ENCODE assay signal across 25 cellular contexts in the genomic region with DNA sequence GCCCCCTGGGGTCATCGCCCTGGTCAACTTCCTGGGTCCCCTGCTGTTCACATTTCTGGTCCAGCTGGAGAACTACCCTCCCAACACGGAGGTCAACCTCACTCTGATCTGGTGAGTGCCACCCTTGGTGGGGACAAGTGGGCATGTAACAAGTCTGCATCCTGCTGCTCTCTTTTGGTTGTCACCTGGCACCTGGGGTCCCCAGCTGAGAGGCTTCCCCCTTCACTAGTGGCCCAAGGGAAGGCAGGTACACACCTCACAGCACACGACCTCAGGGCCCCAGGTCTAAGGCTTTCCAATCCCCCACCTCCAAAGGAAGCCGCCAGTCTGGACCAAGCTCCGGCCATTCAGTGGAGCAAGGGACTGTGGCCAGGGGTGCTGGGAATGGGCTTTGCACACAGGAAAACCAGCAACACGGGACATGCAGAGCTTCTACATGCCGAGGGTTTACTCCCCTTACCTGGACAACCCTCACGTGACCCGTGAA. TPM values are rescaled to one million over a fixed set of nuclear protein-coding genes. Genes with fewer than 3 reads are reported as not detected.
DNase-seq lines count a peak whose midpoint lies in the region; ATAC-seq, FAIRE-seq and TF ChIP-seq lines count a peak whose summit lies in the region.
"Had no signal": no experiment of that assay in that cellular context is flagged by ENCODE, and none has a peak within 500 bp of the region (broad histone marks: within the 10 kb centered on the region; RNA-seq: fewer than 3 reads in every experiment).

No MANE protein-coding gene starts in this region.

- H3K23ac ChIP-seq in mesenchymal stem cell (ENCODE audit: low read length in 2 of 2): no peak overlapping the region

- H3K14ac ChIP-seq in mesenchymal stem cell (ENCODE audit: low read length in 2 of 2): no peak overlapping the region

- BruUV-seq in GM12878 (replicated peaks; lab: Mats Ljungman, UMichigan): no TSS peak

- SMC1A ChIA-PET in GM12878 (lab: Charles Lee; ENCODE audit: uncharacterized antibody, unreplicated experiment): interaction anchor here (1.0 to 5.1 kb wide), 13 partner anchors 9 to 115 kb away, joined by 3 to 51 read pairs (median 4); no protein-coding TSS in a partner anchor

- TF ChIP-seq POLR2A in GM12878 (IDR thresholded peaks at IDR 0.05; ENCODE audit: low read depth, low read length): peak; percentile 49; the same call in 1 of the 2 replicates

- H3K18ac ChIP-seq in mesenchymal stem cell (ENCODE audit: low read depth in 1 of 2, low read length in 2 of 2): no peak overlapping the region

- H3K4me3 Mint-ChIP-seq in activated T-cell treated with anti-CD3 and anti-CD28 coated beads, Interleukin-2, amount 50 U/mL, for 24 hours: peak overlapping the region; percentile 93
- H3K4me3 Mint-ChIP-seq in activated T-cell treated with anti-CD3 and anti-CD28 coated beads, Interleukin-2, amount 50 U/mL, for 72 hours: no peak overlapping the region
- H3K4me3 Mint-ChIP-seq in CD4-positive, alpha-beta memory T cell: peak overlapping the region in 2 of 8 donors; percentile 58 to 62

- H2BK12ac ChIP-seq in mesenchymal stem cell (ENCODE audit: low read length in 2 of 2): no peak overlapping the region

- 73% methylated on average over 9 of the region's 9 CpGs for WGBS in GM12878 (ENCODE audit: insufficient coverage, insufficient replicate concordance, low lambda C conversion rate, missing lambda C conversion rate)
- WGBS in mesenchymal stem cell: 76% methylated on average over 7 of the region's 9 CpGs

- CTCF ChIA-PET in CD4-positive, alpha-beta memory T cell (lab: Charles Lee; ENCODE audit: partially characterized antibody): interaction anchor here (0.7 to 8.0 kb wide), 11 partner anchors 9 to 282 kb away, joined by 3 to 121 read pairs (median 6); no protein-coding TSS in a partner anchor
- CTCF ChIA-PET in GM12878 (lab: Yijun Ruan, JAX): interaction anchor here (0.9 to 9.5 kb wide), 21 partner anchors 8 to 121 kb away, joined by 3 to 132 read pairs (median 7); a partner anchor contains a TSS

- H3K4me3 ChIP-seq in CD4-positive, alpha-beta memory T cell (ENCODE audit: low read length in 2 of 2): no peak overlapping the region
- peak overlapping the region; percentile 94; the same call in 1 of the 2 replicates for H3K4me3 ChIP-seq in GM12878
- H3K4me3 ChIP-seq in neutrophil (ENCODE audit: low read depth in 1 of 2, low read length in 1 of 2): peak overlapping the region in 1 of 2 experiments; percentile 87
- no peak overlapping the region for H3K4me3 ChIP-seq in mesenchymal stem cell (ENCODE audit: insufficient read depth in 1 of 2, low read depth in 1 of 2, low read length in 2 of 2)
- H3K4me3 ChIP-seq: colonic mucosa, lower lobe of right lung, MG63, Peyer's patch, SJSA1, upper lobe of right lung had no signal

- no peak for ATAC-seq in activated T-cell treated with anti-CD3 and anti-CD28 coated beads, Interleukin-2, amount 50 U/mL, for 72 hours (replicated peaks in 1 of 2)
- ATAC-seq in GM12878: no peak
- ATAC-seq: lower lobe of right lung had no signal

- H3K9me3 ChIP-seq in CD4-positive, alpha-beta memory T cell (ENCODE audit: control insufficient read depth in 1 of 2, low read length in 2 of 2): no peaks in the 10 kb centered on the region
- H3K9me3 ChIP-seq in GM12878 (replicated peaks; ENCODE audit: control insufficient read depth, insufficient read depth, low read length) (no peaks in the 10 kb centered on the region), neutrophil (no peaks in the 10 kb centered on the region), mesenchymal stem cell (ENCODE audit: control insufficient read depth, low read length) (no peaks in the 10 kb centered on the region)
- H3K9me3 ChIP-seq: colonic mucosa, lower lobe of right lung, MG63, Peyer's patch, SJSA1, upper lobe of right lung had no signal

- no peaks in the 10 kb centered on the region for H3K27me3 Mint-ChIP-seq in activated T-cell treated with anti-CD3 and anti-CD28 coated beads, Interleukin-2, amount 50 U/mL, for 24 hours
- H3K27me3 Mint-ChIP-seq in activated T-cell treated with anti-CD3 and anti-CD28 coated beads, Interleukin-2, amount 50 U/mL, for 72 hours (ENCODE audit: low read depth): no peaks in the 10 kb centered on the region
- no peaks in the 10 kb centered on the region for H3K27me3 Mint-ChIP-seq in CD4-positive, alpha-beta memory T cell
- H3K27me3 Mint-ChIP-seq: activated B cell treated with CpG ODN at 0.5 μM for 24 hours had no signal

- H3K4ac ChIP-seq in mesenchymal stem cell (ENCODE audit: low read depth in 1 of 2, low read length in 2 of 2): no peak overlapping the region

- no peak for FAIRE-seq in GM12878 (lab: Jason Lieb, UNC)
- FAIRE-seq: endometrium, keratinocyte had no signal

- H2BK5ac ChIP-seq in mesenchymal stem cell (ENCODE audit: low read depth, low read length, poor library complexity, severe bottlenecking): no peak overlapping the region

- peaks cover 78% of the 10 kb centered on the region for H3K4me1 Mint-ChIP-seq in activated T-cell treated with anti-CD3 and anti-CD28 coated beads, Interleukin-2, amount 50 U/mL, for 24 hours (ENCODE audit: low read depth)
- peaks cover 81% of the 10 kb centered on the region for H3K4me1 Mint-ChIP-seq in activated T-cell treated with anti-CD3 and anti-CD28 coated beads, Interleukin-2, amount 50 U/mL, for 72 hours (ENCODE audit: low read depth)
- peaks cover 32 to 84% (median 57%) of the 10 kb centered on the region in 4 donors for H3K4me1 Mint-ChIP-seq in CD4-positive, alpha-beta memory T cell

- H3K4me2 ChIP-seq in GM12878 (ENCODE audit: control insufficient read depth, insufficient read depth): peak overlapping the region; percentile 96
- H3K4me2 ChIP-seq in mesenchymal stem cell (ENCODE audit: low read length, poor library complexity, severe bottlenecking): no peak overlapping the region

- TF ChIP-seq RAD21 in GM12878 (IDR thresholded peaks at IDR 0.05; ENCODE audit: insufficient read depth, low read depth, low read length): no peak

- H3K9me3 Mint-ChIP-seq in activated T-cell treated with anti-CD3 and anti-CD28 coated beads, Interleukin-2, amount 50 U/mL, for 24 hours: no peaks in the 10 kb centered on the region
- H3K9me3 Mint-ChIP-seq in activated T-cell treated with anti-CD3 and anti-CD28 coated beads, Interleukin-2, amount 50 U/mL, for 72 hours: no peaks in the 10 kb centered on the region
- peaks cover 0 to 12% (median 0%) of the 10 kb centered on the region in 8 donors for H3K9me3 Mint-ChIP-seq in CD4-positive, alpha-beta memory T cell
- H3K9me3 Mint-ChIP-seq: activated B cell treated with CpG ODN at 0.5 μM for 24 hours; activated T-cell treated with anti-CD3 and anti-CD28 coated beads, Interleukin-2, amount 50 U/mL, for 4 hours had no signal

- H2BK15ac ChIP-seq in mesenchymal stem cell (ENCODE audit: low read depth, poor library complexity, severe bottlenecking): no peak overlapping the region

- H4K91ac ChIP-seq in mesenchymal stem cell (ENCODE audit: low read length): no peak overlapping the region

- no peak overlapping the region for H2AK5ac ChIP-seq in mesenchymal stem cell (ENCODE audit: low read length, severe bottlenecking)

- in situ Hi-C loops in GM12878 (cut with MboI): no loop called here
- in situ Hi-C loops in ACHN (cut with HindIII; ENCODE audit: low pct_ligation_motif_present, low pct_unique_long_range_greater_than_20kb, low sequenced_read_pairs): no loop called here

- no peak overlapping the region for H2BK120ac ChIP-seq in mesenchymal stem cell (ENCODE audit: low read depth, low read length)

- RAD21 ChIA-PET in GM12878 (lab: Charles Lee; ENCODE audit: unreplicated experiment): interaction anchor here (0.8 to 6.8 kb wide), 13 partner anchors 10 to 116 kb away, joined by 3 to 83 read pairs (median 4); no protein-coding TSS in a partner anchor

- POLR2A ChIA-PET in CD4-positive, alpha-beta memory T cell (lab: Charles Lee; ENCODE audit: partially characterized antibody): interaction anchor here (1.0 to 26.7 kb wide), 11 partner anchors 7 to 117 kb away, joined by 3 to 1172 read pairs (median 6); a partner anchor contains a TSS
- POLR2A ChIA-PET in GM12878 (lab: Charles Lee): interaction anchor here (0.6 to 2.0 kb wide), 13 partner anchors 8 to 115 kb away, joined by 3 to 9 read pairs (median 3); no protein-coding TSS in a partner anchor

- peak overlapping the region; percentile 46 for H3K9ac ChIP-seq in GM12878 (ENCODE audit: control insufficient read depth, insufficient read depth, low read length)
- H3K9ac ChIP-seq in mesenchymal stem cell (ENCODE audit: low read length): no peak overlapping the region

- no peak for TF ChIP-seq CTCF in GM12878 (IDR thresholded peaks at IDR 0.05 in 2 of 3, conservative IDR thresholded peaks at IDR 0.05 in 1 of 3; ENCODE audit: control insufficient read depth in 2 of 3, extremely low read depth in 1 of 3, insufficient read depth in 1 of 3, low read depth in 3 of 3, low read length in 3 of 3)
- TF ChIP-seq CTCF in neutrophil (IDR thresholded peaks at IDR 0.05): no peak

- DNase-seq in activated T-cell treated with anti-CD3 and anti-CD28 coated beads, Interleukin-2, amount 50 U/mL, for 24 hours: peak; percentile 30
- no peak for DNase-seq in activated T-cell treated with anti-CD3 and anti-CD28 coated beads, Interleukin-2, amount 50 U/mL, for 72 hours
- no peak for DNase-seq in CD4-positive, alpha-beta memory T cell
- DNase-seq in GM12878 (ENCODE audit: low read depth, low spot score) (no peak), SKM-1 (lab: John Stamatoyannopoulos, UW; ENCODE audit: unreplicated experiment) (no peak), mesenchymal stem cell (no peak), ACHN (no peak)
- DNase-seq: brain microvascular endothelial cell, T1000 had no signal

- intact Hi-C loops in CD4-positive, alpha-beta memory T cell (cut with micrococcal nuclease): loop anchor here (1.0 to 5.0 kb wide), 4 partner anchors 14 to 117 kb away; no protein-coding TSS in a partner anchor
- intact Hi-C loops in GM12878 (cut with micrococcal nuclease; ENCODE audit: unreplicated experiment): loop anchor here (2.0 kb wide), 1 partner anchor 38 kb away; no protein-coding TSS in a partner anchor

- H3K79me2 ChIP-seq in GM12878 (ENCODE audit: control insufficient read depth, insufficient read depth, low read length): peaks cover 58% of the 10 kb centered on the region

- no peaks in the 10 kb centered on the region for H4K20me1 ChIP-seq in GM12878 (ENCODE audit: control insufficient read depth, insufficient read depth)

- no peak overlapping the region for H3K27ac ChIP-seq in CD4-positive, alpha-beta memory T cell (ENCODE audit: low read depth, low read length)
- H3K27ac ChIP-seq in GM12878 (ENCODE audit: control insufficient read depth, insufficient read depth): peak overlapping the region; percentile 93
- H3K27ac ChIP-seq in neutrophil: peak overlapping the region; percentile 98
- no peak overlapping the region for H3K27ac ChIP-seq in mesenchymal stem cell (ENCODE audit: low read length, poor library complexity, severe bottlenecking)
- H3K27ac ChIP-seq: brain microvascular endothelial cell, colonic mucosa, lower lobe of right lung, SJSA1, upper lobe of right lung had no signal

- H3K36me3 ChIP-seq in CD4-positive, alpha-beta memory T cell (ENCODE audit: insufficient read depth, low read length): peaks cover 40% of the 10 kb centered on the region
- H3K36me3 ChIP-seq in GM12878 (ENCODE audit: control insufficient read depth in 2 of 2, insufficient read depth in 2 of 2, low read length in 1 of 2): peaks cover 13 to 16% of the 10 kb centered on the region in 2 experiments; a peak in 3 of 4 replicates
- peaks cover 54% of the 10 kb centered on the region for H3K36me3 ChIP-seq in neutrophil
- no peaks in the 10 kb centered on the region for H3K36me3 ChIP-seq in mesenchymal stem cell (ENCODE audit: control insufficient read depth in 1 of 2, insufficient read depth in 2 of 2, low read depth in 1 of 2, low read length in 2 of 2)
- H3K36me3 ChIP-seq: brain microvascular endothelial cell, colonic mucosa, MG63, Peyer's patch, SJSA1, upper lobe of right lung had no signal

- peaks cover 77% of the 10 kb centered on the region for H3K36me3 Mint-ChIP-seq in activated T-cell treated with anti-CD3 and anti-CD28 coated beads, Interleukin-2, amount 50 U/mL, for 24 hours (ENCODE audit: low read depth)
- H3K36me3 Mint-ChIP-seq in activated T-cell treated with anti-CD3 and anti-CD28 coated beads, Interleukin-2, amount 50 U/mL, for 72 hours (ENCODE audit: insufficient read depth in 2 of 2): peaks cover 1 to 15% of the 10 kb centered on the region in 2 donors
- peaks cover 43 to 62% of the 10 kb centered on the region in 2 donors for H3K36me3 Mint-ChIP-seq in CD4-positive, alpha-beta memory T cell

- H2AFZ ChIP-seq in GM12878 (ENCODE audit: control insufficient read depth, low read depth, low read length) (no peak overlapping the region), mesenchymal stem cell (ENCODE audit: low read depth, low read length) (no peak overlapping the region)

- TF ChIP-seq EP300 in GM12878 (IDR thresholded peaks at IDR 0.05; ENCODE audit: borderline replicate concordance in 1 of 2, control insufficient read depth in 1 of 2, low read depth in 2 of 2, low read length in 2 of 2): no peak

- no peaks in the 10 kb centered on the region for H3K27me3 ChIP-seq in CD4-positive, alpha-beta memory T cell (ENCODE audit: insufficient read depth, low read length)
- H3K27me3 ChIP-seq in GM12878 (replicated peaks in 1 of 2; ENCODE audit: control insufficient read depth in 2 of 2, insufficient read depth in 2 of 2, low read length in 1 of 2) (no peaks in the 10 kb centered on the region), neutrophil (no peaks in the 10 kb centered on the region), mesenchymal stem cell (ENCODE audit: control insufficient read depth in 1 of 2, insufficient read depth in 1 of 2, low read length in 2 of 2) (peaks cover 8 to 74% of the 10 kb centered on the region in 2 experiments)
- H3K27me3 ChIP-seq: colonic mucosa, MG63, Peyer's patch, upper lobe of right lung had no signal

- H3K27ac Mint-ChIP-seq in activated T-cell treated with anti-CD3 and anti-CD28 coated beads, Interleukin-2, amount 50 U/mL, for 24 hours: no peak overlapping the region
- H3K27ac Mint-ChIP-seq in activated T-cell treated with anti-CD3 and anti-CD28 coated beads, Interleukin-2, amount 50 U/mL, for 72 hours: no peak overlapping the region
- peak overlapping the region in 5 of 7 donors; percentile 29 to 83 (median 76) for H3K27ac Mint-ChIP-seq in CD4-positive, alpha-beta memory T cell

- peaks cover 80% of the 10 kb centered on the region for H3K4me1 ChIP-seq in CD4-positive, alpha-beta memory T cell (ENCODE audit: insufficient read depth, low read length)
- H3K4me1 ChIP-seq in GM12878 (ENCODE audit: control insufficient read depth, insufficient read depth, low read length) (peaks cover 59% of the 10 kb centered on the region), neutrophil (ENCODE audit: control insufficient read depth in 1 of 2, insufficient read depth in 1 of 2, low read depth in 1 of 2, low read length in 1 of 2) (peaks cover 95 to 96% of the 10 kb centered on the region in 2 experiments), mesenchymal stem cell (ENCODE audit: control insufficient read depth, insufficient read depth, low read depth, low read length) (peaks cover 25% of the 10 kb centered on the region)

- H3K79me1 ChIP-seq in mesenchymal stem cell (replicated peaks; ENCODE audit: low read length, poor library complexity, severe bottlenecking): no peaks in the 10 kb centered on the region

- no peak overlapping the region for H4K8ac ChIP-seq in mesenchymal stem cell (ENCODE audit: low read length)

RNA-seq across cellular contexts. Expression of a gene that starts 4.4 kb away (rescaled TPM):
- total RNA-seq in activated T-cell treated with anti-CD3 and anti-CD28 coated beads, Interleukin-2, amount 50 U/mL, for 72 hours: 100 to 1,000 TPM; 102 to 124 TPM
- 100 to 1,000 TPM; 424 to 430 TPM for total RNA-seq in CD4-positive, alpha-beta memory T cell
- 100 to 1,000 TPM in 1 of 2 donors, 10 to 100 TPM in 1; 77.7 to 172 TPM for polyA plus RNA-seq in CD4-positive, alpha-beta memory T cell
- 310 and 316 TPM in 2 replicates for total RNA-seq in GM12878 (2013; cell fraction: nucleolus; rRNA removed)
- total RNA-seq in GM12878 (2014; rRNA removed) (40.9 and 41.9 TPM in 2 replicates), GM12878 (2014; rRNA removed; fragmentation: Illumina TruSeq; extraction: Trizol) (22.2 and 25.4 TPM in 2 replicates), GM12878 (2021) (120 and 128 TPM in 2 replicates)
- 110 TPM for polyA plus RNA-seq in GM12878 (2011; ENCODE audit: low read depth)
- polyA plus RNA-seq in GM12878 (2011; rRNA removed) (19.5 and 36.5 TPM in 2 replicates), GM12878 (2014; fragmentation: Illumina TruSeq; extraction: Trizol) (16.7 and 45.9 TPM in 2 replicates), GM12878 (2014; fragmentation: Nextera tagmentation; extraction: Ambion mirVana) (1 to 10 TPM; 2.7 to 8.4 TPM), GM12878 (2014; rRNA removed) (118 and 129 TPM in 2 replicates), GM12878 (2016; fragmentation: Nextera tagmentation; extraction: Ambion mirVana) (10 to 100 TPM; 38.2 to 48.1 TPM)
- 62.8 and 67.7 TPM in 2 replicates for polyA plus RNA-seq in GM12878 (2011; cell fraction: cytosol; rRNA removed)
- 353 and 365 TPM in 2 replicates for polyA plus RNA-seq in GM12878 (2011; cell fraction: nucleus; rRNA removed)
- polyA plus RNA-seq in GM12878 (2012): 116 and 163 TPM in 2 replicates
- 87.9 and 94.3 TPM in 2 replicates for polyA minus RNA-seq in GM12878 (2011; rRNA and poly(A)+ RNA removed)
- 17.8 and 22.5 TPM in 2 replicates for polyA minus RNA-seq in GM12878 (2011; cell fraction: cytosol; rRNA and poly(A)+ RNA removed)
- 96.8 and 128 TPM in 2 replicates for polyA minus RNA-seq in GM12878 (2011; cell fraction: nucleus; rRNA and poly(A)+ RNA removed)
- 0.86 TPM for polyA plus RNA-seq in mesenchymal stem cell (2013, experiment 1 of 2)
- polyA plus RNA-seq in mesenchymal stem cell (2013, experiment 2 of 2): 0.36 TPM
- total RNA-seq: fibroblast of lung, SJSA1 had no signal

RNA-seq across cellular contexts. Expression of a gene that starts 6.4 kb away (rescaled TPM):
- total RNA-seq in activated T-cell treated with anti-CD3 and anti-CD28 coated beads, Interleukin-2, amount 50 U/mL, for 72 hours: 100 to 1,000 TPM; 129 to 137 TPM
- 100 to 1,000 TPM; 697 to 702 TPM for total RNA-seq in CD4-positive, alpha-beta memory T cell
- polyA plus RNA-seq in CD4-positive, alpha-beta memory T cell: 100 to 1,000 TPM; 258 to 300 TPM
- 479 and 553 TPM in 2 replicates for total RNA-seq in GM12878 (2013; cell fraction: nucleolus; rRNA removed)
- total RNA-seq in GM12878 (2014; rRNA removed) (104 and 117 TPM in 2 replicates), GM12878 (2014; rRNA removed; fragmentation: Illumina TruSeq; extraction: Trizol) (34.2 and 39.1 TPM in 2 replicates), GM12878 (2021) (206 and 232 TPM in 2 replicates)
- polyA plus RNA-seq in GM12878 (2011; ENCODE audit: low read depth): 47.5 TPM
- polyA plus RNA-seq in GM12878 (2011; rRNA removed) (25.6 and 38.0 TPM in 2 replicates), GM12878 (2014; fragmentation: Illumina TruSeq; extraction: Trizol) (2.0 and 20.0 TPM in 2 replicates), GM12878 (2014; fragmentation: Nextera tagmentation; extraction: Ambion mirVana) (10 to 100 TPM in 1 of 2 experiments, 1 to 10 TPM in 1; 1.9 to 11.5 TPM), GM12878 (2014; rRNA removed) (136 and 153 TPM in 2 replicates), GM12878 (2016; fragmentation: Nextera tagmentation; extraction: Ambion mirVana) (10 to 100 TPM; 82.0 to 94.4 TPM)
- 39.0 and 65.3 TPM in 2 replicates for polyA plus RNA-seq in GM12878 (2011; cell fraction: cytosol; rRNA removed)
- 658 and 780 TPM in 2 replicates for polyA plus RNA-seq in GM12878 (2011; cell fraction: nucleus; rRNA removed)
- 192 and 207 TPM in 2 replicates for polyA plus RNA-seq in GM12878 (2012)
- polyA minus RNA-seq in GM12878 (2011; rRNA and poly(A)+ RNA removed): 24.9 and 76.7 TPM in 2 replicates
- 38.3 and 48.8 TPM in 2 replicates for polyA minus RNA-seq in GM12878 (2011; cell fraction: cytosol; rRNA and poly(A)+ RNA removed)
- 152 and 216 TPM in 2 replicates for polyA minus RNA-seq in GM12878 (2011; cell fraction: nucleus; rRNA and poly(A)+ RNA removed)
- 47.9 TPM for polyA plus RNA-seq in mesenchymal stem cell (2013, experiment 1 of 2)
- 44.7 TPM for polyA plus RNA-seq in mesenchymal stem cell (2013, experiment 2 of 2)

RNA-seq across cellular contexts. Expression of a gene that starts 11.2 kb away (rescaled TPM):
- total RNA-seq in activated T-cell treated with anti-CD3 and anti-CD28 coated beads, Interleukin-2, amount 50 U/mL, for 72 hours: under 1 TPM in 1 of 2 donors, not detected in 1; 0.58 TPM
- total RNA-seq in CD4-positive, alpha-beta memory T cell: not detected
- not detected for polyA plus RNA-seq in CD4-positive, alpha-beta memory T cell
- 3.6 and 5.5 TPM in 2 replicates for total RNA-seq in GM12878 (2013; cell fraction: nucleolus; rRNA removed)
- total RNA-seq in GM12878 (2014; rRNA removed) (2.1 and 5.9 TPM in 2 replicates), GM12878 (2014; rRNA removed; fragmentation: Illumina TruSeq; extraction: Trizol) (1.6 and 1.9 TPM in 2 replicates), GM12878 (2021) (3.1 and 4.4 TPM in 2 replicates)
- polyA plus RNA-seq in GM12878 (2011; ENCODE audit: low read depth): 1.5 TPM
- polyA plus RNA-seq in GM12878 (2011; rRNA removed) (2.2 and 3.5 TPM in 2 replicates), GM12878 (2014; fragmentation: Illumina TruSeq; extraction: Trizol) (0.22 and 1.4 TPM in 2 replicates), GM12878 (2014; fragmentation: Nextera tagmentation; extraction: Ambion mirVana) (under 1 TPM; 0.20 to 0.48 TPM), GM12878 (2014; rRNA removed) (4.8 and 5.6 TPM in 2 replicates), GM12878 (2016; fragmentation: Nextera tagmentation; extraction: Ambion mirVana) (1 to 10 TPM; 3.0 to 4.5 TPM)
- polyA plus RNA-seq in GM12878 (2011; cell fraction: cytosol; rRNA removed): 4.1 and 4.5 TPM in 2 replicates
- 5.0 and 11.8 TPM in 2 replicates for polyA plus RNA-seq in GM12878 (2011; cell fraction: nucleus; rRNA removed)
- polyA plus RNA-seq in GM12878 (2012): 3.6 and 6.7 TPM in 2 replicates
- polyA minus RNA-seq in GM12878 (2011; rRNA and poly(A)+ RNA removed): 2.9 and 5.1 TPM in 2 replicates
- polyA minus RNA-seq in GM12878 (2011; cell fraction: cytosol; rRNA and poly(A)+ RNA removed): 2.7 TPM in 1 of 2 replicates, not detected in the other
- 0.36 and 4.7 TPM in 2 replicates for polyA minus RNA-seq in GM12878 (2011; cell fraction: nucleus; rRNA and poly(A)+ RNA removed)
- polyA plus RNA-seq in mesenchymal stem cell (2013, experiment 1 of 2): not detected
- not detected for polyA plus RNA-seq in mesenchymal stem cell (2013, experiment 2 of 2)
- total RNA-seq: A673; activated T-cell treated with anti-CD3 and anti-CD28 coated beads, Interleukin-2, amount 50 U/mL, for 4 hours; fibroblast of lung; H4; lower lobe of right lung; omental fat pad; SJSA1; upper lobe of right lung had no signal
- polyA plus RNA-seq: adipose tissue, fibroblast of lung had no signal

RNA-seq across cellular contexts. Expression of a gene that starts 33.4 kb away (rescaled TPM):
- 10 to 100 TPM; 87.6 to 92.0 TPM for total RNA-seq in activated T-cell treated with anti-CD3 and anti-CD28 coated beads, Interleukin-2, amount 50 U/mL, for 72 hours
- 10 to 100 TPM; 60.3 to 61.6 TPM for total RNA-seq in CD4-positive, alpha-beta memory T cell
- polyA plus RNA-seq in CD4-positive, alpha-beta memory T cell: 100 to 1,000 TPM; 144 to 234 TPM
- 161 and 167 TPM in 2 replicates for total RNA-seq in GM12878 (2013; cell fraction: nucleolus; rRNA removed)
- total RNA-seq in GM12878 (2014; rRNA removed) (189 and 212 TPM in 2 replicates), GM12878 (2014; rRNA removed; fragmentation: Illumina TruSeq; extraction: Trizol) (112 and 126 TPM in 2 replicates), GM12878 (2021) (291 and 310 TPM in 2 replicates)
- 105 TPM for polyA plus RNA-seq in GM12878 (2011; ENCODE audit: low read depth)
- polyA plus RNA-seq in GM12878 (2011; rRNA removed) (134 and 329 TPM in 2 replicates), GM12878 (2014; fragmentation: Illumina TruSeq; extraction: Trizol) (69.3 and 212 TPM in 2 replicates), GM12878 (2014; fragmentation: Nextera tagmentation; extraction: Ambion mirVana) (10 to 100 TPM in 1 of 2 experiments, 1 to 10 TPM in 1; 4.4 to 28.8 TPM), GM12878 (2014; rRNA removed) (310 and 312 TPM in 2 replicates), GM12878 (2016; fragmentation: Nextera tagmentation; extraction: Ambion mirVana) (100 to 1,000 TPM; 491 to 529 TPM)
- 630 and 860 TPM in 2 replicates for polyA plus RNA-seq in GM12878 (2011; cell fraction: cytosol; rRNA removed)
- 304 and 332 TPM in 2 replicates for polyA plus RNA-seq in GM12878 (2011; cell fraction: nucleus; rRNA removed)
- 386 and 393 TPM in 2 replicates for polyA plus RNA-seq in GM12878 (2012)
- polyA minus RNA-seq in GM12878 (2011; rRNA and poly(A)+ RNA removed): 329 and 477 TPM in 2 replicates
- polyA minus RNA-seq in GM12878 (2011; cell fraction: cytosol; rRNA and poly(A)+ RNA removed): 131 and 150 TPM in 2 replicates
- polyA minus RNA-seq in GM12878 (2011; cell fraction: nucleus; rRNA and poly(A)+ RNA removed): 60.8 and 82.3 TPM in 2 replicates
- polyA plus RNA-seq in mesenchymal stem cell (2013, experiment 1 of 2): 42.5 TPM
- 43.7 TPM for polyA plus RNA-seq in mesenchymal stem cell (2013, experiment 2 of 2)

RNA-seq across cellular contexts. Expression of a gene that starts 51.9 kb away (rescaled TPM):
- total RNA-seq in activated T-cell treated with anti-CD3 and anti-CD28 coated beads, Interleukin-2, amount 50 U/mL, for 72 hours: 10 to 100 TPM; 90.6 to 90.9 TPM
- total RNA-seq in CD4-positive, alpha-beta memory T cell: under 1 TPM in 1 of 2 experiments, not detected in 1; 0.55 TPM
- polyA plus RNA-seq in CD4-positive, alpha-beta memory T cell: 1 to 10 TPM in 1 of 2 donors, under 1 TPM in 1; 0.88 to 1.4 TPM
- 11.3 and 13.8 TPM in 2 replicates for total RNA-seq in GM12878 (2013; cell fraction: nucleolus; rRNA removed)
- total RNA-seq in GM12878 (2014; rRNA removed): 93.2 and 102 TPM in 2 replicates
- 49.9 and 53.4 TPM in 2 replicates for total RNA-seq in GM12878 (2014; rRNA removed; fragmentation: Illumina TruSeq; extraction: Trizol)
- 89.7 and 96.3 TPM in 2 replicates for total RNA-seq in GM12878 (2021)
- polyA plus RNA-seq in GM12878 (2011; ENCODE audit: low read depth): 34.9 TPM
- polyA plus RNA-seq in GM12878 (2011; rRNA removed): 32.6 and 62.7 TPM in 2 replicates
- 161 and 278 TPM in 2 replicates for polyA plus RNA-seq in GM12878 (2011; cell fraction: cytosol; rRNA removed)
- polyA plus RNA-seq in GM12878 (2011; cell fraction: nucleus; rRNA removed): 136 and 156 TPM in 2 replicates
- polyA plus RNA-seq in GM12878 (2012): 62.9 and 70.7 TPM in 2 replicates
- polyA plus RNA-seq in GM12878 (2014; fragmentation: Illumina TruSeq; extraction: Trizol): 27.4 and 55.2 TPM in 2 replicates
- 10 to 100 TPM in 1 of 2 experiments, 1 to 10 TPM in 1; 4.6 to 13.0 TPM for polyA plus RNA-seq in GM12878 (2014; fragmentation: Nextera tagmentation; extraction: Ambion mirVana)
- 127 and 128 TPM in 2 replicates for polyA plus RNA-seq in GM12878 (2014; rRNA removed)
- polyA plus RNA-seq in GM12878 (2016; fragmentation: Nextera tagmentation; extraction: Ambion mirVana): 100 to 1,000 TPM; 168 to 175 TPM
- polyA minus RNA-seq in GM12878 (2011; rRNA and poly(A)+ RNA removed): 92.8 and 202 TPM in 2 replicates
- polyA minus RNA-seq in GM12878 (2011; cell fraction: cytosol; rRNA and poly(A)+ RNA removed): 47.4 and 52.8 TPM in 2 replicates
- polyA minus RNA-seq in GM12878 (2011; cell fraction: nucleus; rRNA and poly(A)+ RNA removed): 23.5 and 34.4 TPM in 2 replicates
- 20.4 TPM for polyA plus RNA-seq in mesenchymal stem cell (2013, experiment 1 of 2)
- 21.2 TPM for polyA plus RNA-seq in mesenchymal stem cell (2013, experiment 2 of 2)

Comparison
In these comparisons a context has a peak if more than half of its experiments do, and no peak if none do; other contexts are left out.
1. H3K27ac Mint-ChIP-seq: peak in CD4-positive, alpha-beta memory T cell (5 of 7); none in activated T-cell treated with anti-CD3 and anti-CD28 coated beads, Interleukin-2, amount 50 U/mL, for 24 hours (single experiment) and activated T-cell treated with anti-CD3 and anti-CD28 coated beads, Interleukin-2, amount 50 U/mL, for 72 hours (single experiment).
2. H3K27ac ChIP-seq: peak in GM12878 (single experiment) and neutrophil (single experiment); none in CD4-positive, alpha-beta memory T cell (single experiment) and mesenchymal stem cell (single experiment).